In genomic region chr18:57856707-57857280, GRCh38 we compare ENCODE assay signal across 15 cellular contexts. TPM values are rescaled to one million over a fixed set of nuclear protein-coding genes. Genes with fewer than 3 reads are reported as not detected.
DNase-seq lines count a peak whose midpoint lies in the region; ATAC-seq, FAIRE-seq and TF ChIP-seq lines count a peak whose summit lies in the region.
"Had no signal": no experiment of that assay in that cellular context is flagged by ENCODE, and none has a peak within 500 bp of the region (broad histone marks: within the 10 kb centered on the region; RNA-seq: fewer than 3 reads in every experiment).

No MANE protein-coding gene starts in this region.

- no peak for TF ChIP-seq EP300 in K562 (IDR thresholded peaks at IDR 0.05; ENCODE audit: low read length)
- TF ChIP-seq EP300 in neural cell (conservative IDR thresholded peaks at IDR 0.05; ENCODE audit: poor library complexity, severe bottlenecking): no peak

- H3K27me3 ChIP-seq in GM23338 (ENCODE audit: insufficient read depth) (no peaks in the 10 kb centered on the region), K562 (ENCODE audit: control insufficient read depth in 2 of 2, insufficient read depth in 2 of 2, low read length in 2 of 2) (no peaks in the 10 kb centered on the region), neural cell (ENCODE audit: insufficient read depth, low read depth, low read length) (no peaks in the 10 kb centered on the region), pancreas (no peaks in the 10 kb centered on the region)

- no peak for TF ChIP-seq CTCF in GM23338 (conservative IDR thresholded peaks at IDR 0.05; ENCODE audit: low read depth in 2 of 2)
- TF ChIP-seq CTCF in K562 (IDR thresholded peaks at IDR 0.05 in 2 of 3, conservative IDR thresholded peaks at IDR 0.05 in 1 of 3; ENCODE audit: insufficient read depth in 2 of 3, low read depth in 1 of 3, low read length in 3 of 3): no peak
- TF ChIP-seq CTCF in neural cell (IDR thresholded peaks at IDR 0.05; ENCODE audit: poor library complexity, severe bottlenecking): no peak
- TF ChIP-seq CTCF in pancreas (IDR thresholded peaks at IDR 0.05): no peak

- WGBS in K562 (ENCODE audit: insufficient coverage, low coverage, missing lambda C conversion rate): 34% methylated on average over 5 of the region's 6 CpGs
- WGBS in pancreas, 2 donors: 66 to 77% methylated on average over 6 of the region's 6 CpGs

- H4K20me1 ChIP-seq in GM23338 (replicated peaks; ENCODE audit: insufficient read depth) (no peaks in the 10 kb centered on the region), K562 (replicated peaks; ENCODE audit: control insufficient read depth, insufficient read depth, low read length) (no peaks in the 10 kb centered on the region), neural cell (ENCODE audit: insufficient read depth) (no peaks in the 10 kb centered on the region)

- no peak overlapping the region for H3K4me3 Mint-ChIP-seq in GM23338
- no peak overlapping the region for H3K4me3 Mint-ChIP-seq in immature natural killer cell
- H3K4me3 Mint-ChIP-seq: T-helper 1 cell treated with Interleukin-12 subunit alpha and Interleukin-12 subunit beta and Interleukin-4 antibody, amounts not matched to agents 30 μg/mL and 1 μg/mL, for 36 hours had no signal

- H3K36me3 ChIP-seq in GM23338 (ENCODE audit: insufficient read depth) (no peaks in the 10 kb centered on the region), K562 (ENCODE audit: control insufficient read depth, insufficient read depth, low read length) (no peaks in the 10 kb centered on the region), neural cell (ENCODE audit: insufficient read depth, low read length) (no peaks in the 10 kb centered on the region), pancreas (no peaks in the 10 kb centered on the region)

- H3K27ac ChIP-seq in GM23338 (ENCODE audit: low read depth) (no peak overlapping the region), K562 (ENCODE audit: extremely low read depth, low read depth, low read length) (no peak overlapping the region), neural cell (ENCODE audit: low read length) (no peak overlapping the region), pancreas (no peak overlapping the region)

- in situ Hi-C loops in K562 (cut with MboI): loop anchor here (25.0 kb wide), 1 partner anchor 219 kb away; no protein-coding TSS in a partner anchor

- peak overlapping the region; percentile 14; the same call in 1 of the 2 replicates for H2AFZ ChIP-seq in GM23338
- no peak overlapping the region for H2AFZ ChIP-seq in K562 (ENCODE audit: low read depth, low read length)
- no peak overlapping the region for H2AFZ ChIP-seq in neural cell (ENCODE audit: low read depth, low read length)

- BruUV-seq in K562 (replicated peaks; lab: Mats Ljungman, UMichigan): no TSS peak

- DNase-seq in GM23338 (ENCODE audit: low spot score) (no peak), NCI-H1930 (lab: John Stamatoyannopoulos, UW) (peak; percentile 61 to 64), K562 (ENCODE audit: extremely low read depth in 1 of 4, low spot score in 3 of 4) (no peak), pancreas (no peak), immature natural killer cell (no peak)
- DNase-seq: ACHN, C1 segment of cervical spinal cord, DMS 273 treated with DMSO at 0.1 percent for 48 hours, DND-41, H7, NCI-H524 had no signal

- H3K4me1 ChIP-seq in GM23338 (ENCODE audit: insufficient read depth) (0 out of 2 replicates have a peak, but pooled peaks cover 8% of the 10 kb centered on the region), K562 (replicated peaks in 1 of 2; ENCODE audit: control insufficient read depth in 2 of 2, insufficient read depth in 2 of 2, low read length in 2 of 2) (peaks cover 0 to 6% of the 10 kb centered on the region in 2 experiments; a peak in 1 of 5 replicates), pancreas (no peaks in the 10 kb centered on the region)

- H3F3A ChIP-seq in GM23338 (replicated peaks; ENCODE audit: low read depth): no peaks in the 10 kb centered on the region
- H3F3A ChIP-seq in neural cell (ENCODE audit: insufficient read depth, low read length, poor library complexity, severe bottlenecking): no peaks in the 10 kb centered on the region

- no peak for TF ChIP-seq RAD21 in K562 (CRISPR knock-in tag; conservative IDR thresholded peaks at IDR 0.05 in 1 of 2, IDR thresholded peaks at IDR 0.05 in 1 of 2)
- TF ChIP-seq RAD21 in neural cell (conservative IDR thresholded peaks at IDR 0.05): no peak

- no peak overlapping the region for H3K27ac Mint-ChIP-seq in GM23338
- no peak overlapping the region for H3K27ac Mint-ChIP-seq in immature natural killer cell
- H3K27ac Mint-ChIP-seq: T-helper 1 cell treated with Interleukin-12 subunit alpha and Interleukin-12 subunit beta and Interleukin-4 antibody, amounts not matched to agents 30 μg/mL and 1 μg/mL, for 36 hours had no signal

- CTCF ChIA-PET in K562 (lab: Yijun Ruan, JAX; ENCODE audit: low intra/inter-chr PET ratio): no interaction called here

- H3K4me3 ChIP-seq in GM23338: no peak overlapping the region
- H3K4me3 ChIP-seq in K562: no peak overlapping the region
- no peak overlapping the region for H3K4me3 ChIP-seq in neural cell (ENCODE audit: low read length)
- no peak overlapping the region for H3K4me3 ChIP-seq in pancreas

- no peak for TF ChIP-seq POLR2A in K562 (conservative IDR thresholded peaks at IDR 0.05)

- H3K36me3 Mint-ChIP-seq in GM23338 (ENCODE audit: low read depth): no peaks in the 10 kb centered on the region
- no peaks in the 10 kb centered on the region for H3K36me3 Mint-ChIP-seq in immature natural killer cell

- H3K9me3 ChIP-seq in K562 (replicated peaks; ENCODE audit: control insufficient read depth, insufficient read depth, low read depth, low read length) (no peaks in the 10 kb centered on the region), neural cell (ENCODE audit: low read length) (no peaks in the 10 kb centered on the region), pancreas (no peaks in the 10 kb centered on the region)

- H3K4me1 Mint-ChIP-seq in GM23338 (peaks cover 8% of the 10 kb centered on the region; the same call in 2 of the 3 replicates), immature natural killer cell (no peaks in the 10 kb centered on the region)

- no peak for FAIRE-seq in K562 (lab: Jason Lieb, UNC)
- no peak for FAIRE-seq in pancreas (lab: Jason Lieb, UNC)

- POLR2A ChIA-PET in K562 (lab: Yijun Ruan, JAX): interaction anchor here (0.6 kb wide), 1 partner anchor 263 kb away, joined by 4 read pairs; no protein-coding TSS in a partner anchor

- no peak overlapping the region for H3K4me2 ChIP-seq in GM23338
- no peak overlapping the region for H3K4me2 ChIP-seq in K562 (ENCODE audit: insufficient read depth, low read length)
- H3K4me2 ChIP-seq in neural cell (ENCODE audit: low read length): no peak overlapping the region

- H3K79me2 ChIP-seq in GM23338 (replicated peaks; ENCODE audit: insufficient read depth) (no peaks in the 10 kb centered on the region), K562 (ENCODE audit: control insufficient read depth, insufficient read depth, low read length) (no peaks in the 10 kb centered on the region), neural cell (replicated peaks; ENCODE audit: insufficient read depth, low read length) (no peaks in the 10 kb centered on the region)

- no peaks in the 10 kb centered on the region for H3K9me3 Mint-ChIP-seq in GM23338
- no peaks in the 10 kb centered on the region for H3K9me3 Mint-ChIP-seq in immature natural killer cell
- H3K9me3 Mint-ChIP-seq: T-helper 1 cell treated with Interleukin-12 subunit alpha and Interleukin-12 subunit beta and Interleukin-4 antibody, amounts not matched to agents 30 μg/mL and 1 μg/mL, for 36 hours had no signal

- ATAC-seq in GM23338 (no peak), K562 (no peak), pancreas (no peak), HG02642 (IDR thresholded peaks at IDR 0.05; ENCODE audit: poor library complexity, unreplicated experiment) (no peak)

- H3K9ac ChIP-seq in K562 (ENCODE audit: insufficient read depth in 1 of 2, low read depth in 2 of 2, low read length in 2 of 2): no peak overlapping the region
- no peak overlapping the region for H3K9ac ChIP-seq in neural cell (ENCODE audit: low read length)

- intact Hi-C loops in K562 (cut with micrococcal nuclease) (loop anchor here (5.0 to 10.0 kb wide), 2 partner anchors 82 to 224 kb away; no protein-coding TSS in a partner anchor), pancreas (cut with DNase I) (no loop called here)

- no peaks in the 10 kb centered on the region for H3K9me1 ChIP-seq in K562 (ENCODE audit: control insufficient read depth, insufficient read depth, low read length)

- H3K27me3 Mint-ChIP-seq in GM23338 (ENCODE audit: insufficient read depth, low read depth, poor library complexity) (no peaks in the 10 kb centered on the region), immature natural killer cell (ENCODE audit: low read depth in 3 of 3) (peaks cover 2 to 11% (median 2%) of the 10 kb centered on the region in 3 donors)

- H3K9me2 ChIP-seq in GM23338 (ENCODE audit: insufficient read depth) (0 out of 2 replicates have a peak, but pooled peaks cover 3% of the 10 kb centered on the region), neural cell (ENCODE audit: insufficient read depth, low read length) (no peaks in the 10 kb centered on the region)

RNA-seq across cellular contexts. Expression of gene ATP8B1, which starts 53.7 kb away (rescaled TPM):
- total RNA-seq in GM23338 (2014; rRNA removed; shearing (Covaris generic)): 3.0 and 3.9 TPM in 2 replicates
- 1.0 and 1.7 TPM in 2 replicates for polyA plus RNA-seq in GM23338 (2016; fragmentation: Nextera tagmentation; extraction: Ambion mirVana)
- total RNA-seq in K562 (2011; cell fraction: chromatin; rRNA removed; ENCODE audit: low replicate concordance): 0.79 TPM in 1 of 2 replicates, not detected in the other
- under 0.01 and 0.13 TPM in 2 replicates for total RNA-seq in K562 (2011; cell fraction: nucleolus; rRNA removed)
- total RNA-seq in K562 (2011; cell fraction: nucleoplasm; rRNA removed): 0.07 TPM in 1 of 2 replicates, not detected in the other
- total RNA-seq in K562 (2014; rRNA removed): 0.04 TPM in 1 of 2 replicates, not detected in the other
- total RNA-seq in K562 (2014; rRNA removed; fragmentation: Illumina TruSeq; extraction: Trizol): 0.04 and 0.22 TPM in 2 replicates
- 0.04 TPM in 1 of 2 replicates, not detected in the other for total RNA-seq in K562 (2015; rRNA removed; fragmentation: Illumina TruSeq; extraction: Trizol)
- 0.20 and 0.22 TPM in 2 replicates for total RNA-seq in K562 (2021)
- polyA plus RNA-seq in K562 (2011; rRNA removed): 0.01 and 0.07 TPM in 2 replicates
- 0.01 and 0.55 TPM in 2 replicates for polyA plus RNA-seq in K562 (2011; cell fraction: cytosol; rRNA removed)
- polyA plus RNA-seq in K562 (2011; cell fraction: nucleus; rRNA removed): 0.04 TPM in 1 of 2 replicates, not detected in the other
- polyA plus RNA-seq in K562 (2012): 0.08 TPM in 2 replicates
- 0.03 TPM in 1 of 2 replicates, not detected in the other for polyA plus RNA-seq in K562 (2014; fragmentation: Illumina TruSeq; extraction: Trizol)
- polyA plus RNA-seq in K562 (2014; fragmentation: Nextera tagmentation; extraction: Ambion mirVana): not detected
- polyA plus RNA-seq in K562 (2014; rRNA removed): 0.01 TPM in 1 of 2 replicates, not detected in the other
- 0.14 and 0.24 TPM in 2 replicates for polyA minus RNA-seq in K562 (2011; rRNA and poly(A)+ RNA removed)
- not detected in 2 replicates for polyA minus RNA-seq in K562 (2011; cell fraction: cytosol; rRNA and poly(A)+ RNA removed)
- polyA minus RNA-seq in K562 (2011; cell fraction: nucleus; rRNA and poly(A)+ RNA removed): 0.22 TPM in 1 of 2 replicates, not detected in the other
- polyA plus RNA-seq in neural cell: not detected in 2 replicates
- polyA minus RNA-seq in neural cell: not detected in 2 replicates
- 10 to 100 TPM; 32.2 to 44.8 (median 38.8) TPM for total RNA-seq in pancreas
- polyA plus RNA-seq in pancreas: 10 to 100 TPM in 1 of 2 donors, 1 to 10 TPM in 1; 8.0 to 10.2 TPM
- polyA plus RNA-seq in immature natural killer cell: under 1 TPM in 1 of 3 donors, not detected in 2; 0.55 TPM
- total RNA-seq: G401 had no signal

Comparison
In these comparisons a context has a peak if more than half of its experiments do, and no peak if none do; other contexts are left out.
1. DNase-seq: peak in NCI-H1930 (2 of 2); none in GM23338 (single experiment), K562 (0 of 4), pancreas (0 of 6) and immature natural killer cell (0 of 3).